Comparison of ENCODE assay signal across 17 cellular contexts in the genomic region with DNA sequence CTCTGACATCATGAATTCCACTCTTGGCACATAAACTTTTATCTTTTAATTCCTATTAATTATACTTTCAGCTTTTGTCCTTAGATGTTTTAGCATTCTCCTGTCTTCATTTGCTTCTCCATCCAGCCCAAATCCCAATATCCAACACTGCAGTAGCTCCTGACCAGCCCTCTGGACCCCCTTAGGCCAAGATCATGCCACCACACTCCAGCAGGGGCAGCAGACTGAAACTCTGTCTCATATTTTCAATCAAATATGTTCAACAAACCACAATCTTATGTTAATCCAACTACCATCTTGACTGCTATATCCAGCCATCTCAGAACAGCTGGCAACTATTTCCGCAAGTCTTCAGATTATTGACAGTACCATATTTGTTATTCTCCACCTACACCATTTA.
A peak's percentile ranks its signal among the peaks of the same experiment; 100 is the strongest.
DNase-seq lines count a peak whose midpoint lies in the region; ATAC-seq, FAIRE-seq and TF ChIP-seq lines count a peak whose summit lies in the region.
"Had no signal": no experiment of that assay in that cellular context is flagged by ENCODE, and none has a peak within 500 bp of the region (broad histone marks: within the 10 kb centered on the region; RNA-seq: fewer than 3 reads in every experiment).

No MANE protein-coding gene starts in this region.

- TF ChIP-seq POLR2A in HepG2 (IDR thresholded peaks at IDR 0.05; ENCODE audit: insufficient read depth in 1 of 2, low read depth in 2 of 2, low read length in 2 of 2), result no peak
- TF ChIP-seq POLR2A in right lobe of liver (IDR thresholded peaks at IDR 0.05), result no peak
- no peak for TF ChIP-seq POLR2A in H1 (IDR thresholded peaks at IDR 0.05; ENCODE audit: control extremely low read depth in 1 of 2, low read depth in 2 of 2, low read length in 2 of 2)

- TF ChIP-seq CTCF in HepG2 (CRISPR knock-in tag; IDR thresholded peaks at IDR 0.05) (no peak), right lobe of liver (IDR thresholded peaks at IDR 0.05) (no peak), OCI-LY7 (conservative IDR thresholded peaks at IDR 0.05; ENCODE audit: low read length) (0 out of 2 replicates have a peak, but pooled peaks have one; percentile 17), H1 (IDR thresholded peaks at IDR 0.05; ENCODE audit: control extremely low read depth in 1 of 3, insufficient read depth in 1 of 3, low read depth in 1 of 3, low read length in 3 of 3) (peak; percentile 29 to 50 (median 33); a peak in 3 of 4 replicates), type B pancreatic cell (conservative IDR thresholded peaks at IDR 0.05) (peak; percentile 44)

- no peaks in the 10 kb centered on the region for H3K79me1 ChIP-seq in H1 (ENCODE audit: low read depth, low read length)

- H3K4me3 ChIP-seq in HepG2 (replicated peaks in 1 of 3; ENCODE audit: insufficient read depth in 1 of 3, low read depth in 2 of 3, low read length in 3 of 3) (no peak overlapping the region), right lobe of liver (no peak overlapping the region), OCI-LY7 (ENCODE audit: low read depth, low read length, poor library complexity, severe bottlenecking) (no peak overlapping the region), H1 (ENCODE audit: extremely low read depth in 1 of 4, insufficient read depth in 2 of 4, low read depth in 3 of 4, low read length in 4 of 4) (no peak overlapping the region)
- H3K4me3 ChIP-seq: A549, K562 had no signal

- no peaks in the 10 kb centered on the region for H3K9me3 Mint-ChIP-seq in type B pancreatic cell

- intact Hi-C loops in HepG2 (cut with micrococcal nuclease; ENCODE audit: unreplicated experiment), result no loop called here
- intact Hi-C loops in right lobe of liver (cut with DNase I), result no loop called here
- intact Hi-C loops in OCI-LY7 (cut with micrococcal nuclease; ENCODE audit: unreplicated experiment), result no loop called here

- H3K56ac ChIP-seq in H1 (replicated peaks; ENCODE audit: insufficient read length, low read depth, low read length), result no peak overlapping the region

- no peak overlapping the region for H2BK12ac ChIP-seq in H1 (ENCODE audit: low read depth, low read length)

- no peak overlapping the region for H3K9ac ChIP-seq in HepG2 (ENCODE audit: insufficient read depth, low read depth, low read length)
- H3K9ac ChIP-seq in H1 (replicated peaks in 1 of 4; ENCODE audit: extremely low read depth in 1 of 4, low read depth in 3 of 4, low read length in 3 of 4), result no peak overlapping the region

- H2BK15ac ChIP-seq in H1 (ENCODE audit: low read length), result no peak overlapping the region

- H4K8ac ChIP-seq in H1 (ENCODE audit: extremely low read depth, insufficient read depth, low read length), result no peak overlapping the region

- BruUV-seq in HepG2 (replicated peaks; lab: Mats Ljungman, UMichigan) (no TSS peak), OCI-LY7 (replicated peaks; lab: Mats Ljungman, UMichigan) (no TSS peak)

- no peak overlapping the region for H2AK5ac ChIP-seq in H1 (ENCODE audit: low read depth, low read length)

- H3K23me2 ChIP-seq in H1 (ENCODE audit: low read depth, low read length), result no peaks in the 10 kb centered on the region

- H3K36me3 Mint-ChIP-seq in type B pancreatic cell, result no peaks in the 10 kb centered on the region
- H3K36me3 Mint-ChIP-seq: CD14-positive monocyte had no signal

- TF ChIP-seq EP300 in HepG2 (IDR thresholded peaks at IDR 0.05; ENCODE audit: low read depth in 2 of 2, low read length in 2 of 2) (no peak), HepG2 (CRISPR knock-in tag; IDR thresholded peaks at IDR 0.05; ENCODE audit: borderline replicate concordance) (no peak), H1 (IDR thresholded peaks at IDR 0.05; ENCODE audit: borderline replicate concordance in 1 of 2, low read depth in 2 of 2, low read length in 2 of 2) (no peak)

- DNase-seq in HepG2 (ENCODE audit: low spot score) (no peak), right lobe of liver (no peak), OCI-LY7 (ENCODE audit: low spot score) (no peak), H1 (ENCODE audit: low read depth in 1 of 2, low spot score in 2 of 2) (no peak), type B pancreatic cell (ENCODE audit: extremely low spot score, unreplicated experiment) (no peak), NCI-H1092 treated with DMSO at 0.1 percent for 48 hours (lab: John Stamatoyannopoulos, UW) (no peak), GM19239 (ENCODE audit: insufficient read length, low spot score) (no peak), NCI-H1417 (lab: John Stamatoyannopoulos, UW) (no peak)
- DNase-seq: COR-L47, DMS53, NCI-H2081 treated with DMSO at 0.1 percent for 48 hours, OCI-M1 had no signal

- ATAC-seq in HepG2 (peak; percentile 61; the same call in 2 of the 3 replicates), right lobe of liver (no peak)
- ATAC-seq: A549, HCT116, K562 had no signal

- H3K4ac ChIP-seq in H1 (replicated peaks; ENCODE audit: insufficient read length, low read depth, low read length), result no peak overlapping the region

- H3K4me2 ChIP-seq in HepG2 (ENCODE audit: low read depth, low read length) (no peak overlapping the region), OCI-LY7 (ENCODE audit: low read length) (no peak overlapping the region), H1 (ENCODE audit: insufficient read depth in 1 of 2, low read depth in 2 of 2, low read length in 2 of 2) (no peak overlapping the region)
- H3K4me2 ChIP-seq: A549 had no signal

- POLR2A ChIA-PET in HepG2 (lab: Yijun Ruan, JAX), result no interaction called here
- POLR2A ChIA-PET in OCI-LY7 (lab: Charles Lee), result no interaction called here
- POLR2A ChIA-PET in H1 (lab: Charles Lee; ENCODE audit: partially characterized antibody), result interaction anchor here (0.6 kb wide), 1 partner anchor 55 kb away, joined by 3 read pairs; no protein-coding TSS in a partner anchor

- CTCF ChIA-PET in HepG2 (lab: Yijun Ruan, JAX; ENCODE audit: low intra/inter-chr PET ratio, low total read pairs), result no interaction called here
- CTCF ChIA-PET in OCI-LY7 (lab: Charles Lee; ENCODE audit: unreplicated experiment), result no interaction called here
- CTCF ChIA-PET in H1 (lab: Charles Lee; ENCODE audit: partially characterized antibody), result interaction anchor here (0.6 to 2.0 kb wide), 11 partner anchors 9 to 513 kb away, joined by 3 to 13 read pairs (median 5); no protein-coding TSS in a partner anchor

- H2BK120ac ChIP-seq in H1 (replicated peaks; ENCODE audit: low read depth, low read length), result no peak overlapping the region

- no peak for FAIRE-seq in HepG2 (lab: Jason Lieb, UNC)
- FAIRE-seq in H1 (lab: Jason Lieb, UNC), result no peak
- FAIRE-seq in GM19239 (lab: Jason Lieb, UNC), result no peak
- FAIRE-seq: A549, K562 had no signal

- H3K27me3 ChIP-seq in HepG2 (ENCODE audit: control insufficient read depth in 1 of 2, insufficient read depth in 2 of 2, low read length in 2 of 2) (no peaks in the 10 kb centered on the region), right lobe of liver (no peaks in the 10 kb centered on the region), H1 (replicated peaks in 1 of 4; ENCODE audit: control insufficient read depth in 3 of 4, extremely low read depth in 1 of 4, insufficient read depth in 3 of 4, low read length in 3 of 4) (no peaks in the 10 kb centered on the region)

- H3K4me3 Mint-ChIP-seq in type B pancreatic cell, result no peak overlapping the region
- H3K4me3 Mint-ChIP-seq: CD14-positive monocyte had no signal

- H4K91ac ChIP-seq in H1 (replicated peaks; ENCODE audit: insufficient read length, low read length), result no peak overlapping the region

- 96% methylated on average over 1 of the region's 1 CpG for WGBS in HepG2 (ENCODE audit: low lambda C conversion rate)
- 88% methylated on average over 1 of the region's 1 CpG for WGBS in right lobe of liver (ENCODE audit: insufficient coverage, low coverage, low lambda C conversion rate, missing lambda C conversion rate)
- 88% methylated on average over 1 of the region's 1 CpG; no CpG with 5 or more reads in 1 of the 2 experiments for WGBS in H1 (ENCODE audit: extremely low coverage in 1 of 2, insufficient coverage in 1 of 2, insufficient read length in 1 of 2, insufficient replicate concordance in 2 of 2, low coverage in 1 of 2, low lambda C conversion rate in 2 of 2, missing lambda C conversion rate in 1 of 2), 2 experiments

- no peaks in the 10 kb centered on the region for H3K4me1 ChIP-seq in HepG2 (ENCODE audit: insufficient read depth, low read length)
- no peaks in the 10 kb centered on the region for H3K4me1 ChIP-seq in right lobe of liver
- H3K4me1 ChIP-seq in OCI-LY7 (ENCODE audit: insufficient read depth, low read length, poor library complexity, severe bottlenecking), result no peaks in the 10 kb centered on the region
- H3K4me1 ChIP-seq in H1 (replicated peaks in 1 of 4; ENCODE audit: control insufficient read depth in 3 of 4, insufficient read depth in 4 of 4, low read length in 3 of 4), result no peaks in the 10 kb centered on the region
- H3K4me1 ChIP-seq: A549 had no signal

- no peak overlapping the region for H3K14ac ChIP-seq in H1 (ENCODE audit: insufficient read length)

- TF ChIP-seq RAD21 in HepG2 (CRISPR knock-in tag; IDR thresholded peaks at IDR 0.05), result no peak
- no peak for TF ChIP-seq RAD21 in H1 (IDR thresholded peaks at IDR 0.05 in 1 of 2, conservative IDR thresholded peaks at IDR 0.05 in 1 of 2; ENCODE audit: low read depth in 2 of 2, low read length in 2 of 2)

- H3K9me2 ChIP-seq in OCI-LY7 (ENCODE audit: insufficient read depth, low read length), result no peaks in the 10 kb centered on the region

- H2BK5ac ChIP-seq in H1 (ENCODE audit: low read depth, low read length), result no peak overlapping the region

- no peak overlapping the region for H2BK20ac ChIP-seq in H1 (ENCODE audit: low read length)

- H3K27ac Mint-ChIP-seq in type B pancreatic cell, result no peak overlapping the region
- H3K27ac Mint-ChIP-seq: CD14-positive monocyte had no signal

- no peaks in the 10 kb centered on the region for H4K20me1 ChIP-seq in HepG2 (ENCODE audit: insufficient read depth, low read length)
- no peaks in the 10 kb centered on the region for H4K20me1 ChIP-seq in OCI-LY7 (ENCODE audit: insufficient read depth, low read length)
- H4K20me1 ChIP-seq in H1 (replicated peaks in 1 of 2; ENCODE audit: control insufficient read depth in 1 of 2, insufficient read depth in 2 of 2, low read length in 2 of 2), result no peaks in the 10 kb centered on the region

- H4K5ac ChIP-seq in H1 (ENCODE audit: insufficient read length, low read depth, low read length), result no peak overlapping the region

- H2AFZ ChIP-seq in HepG2 (ENCODE audit: low read length) (no peak overlapping the region), OCI-LY7 (ENCODE audit: low read length) (no peak overlapping the region), H1 (ENCODE audit: low read length) (no peak overlapping the region)

- H3K9me3 ChIP-seq in HepG2 (ENCODE audit: low read length) (no peaks in the 10 kb centered on the region), right lobe of liver (no peaks in the 10 kb centered on the region), OCI-LY7 (ENCODE audit: low read length) (no peaks in the 10 kb centered on the region), H1 (ENCODE audit: insufficient read depth in 2 of 2, low read depth in 1 of 2, low read length in 1 of 2) (no peaks in the 10 kb centered on the region)

- no peaks in the 10 kb centered on the region for H3K27me3 Mint-ChIP-seq in type B pancreatic cell

- no peaks in the 10 kb centered on the region for H3K4me1 Mint-ChIP-seq in type B pancreatic cell (ENCODE audit: unreplicated experiment)
- H3K4me1 Mint-ChIP-seq: CD14-positive monocyte had no signal

- in situ Hi-C loops in HepG2 (cut with HindIII; ENCODE audit: extremely low pct_ligation_motif_present, low pct_unique_long_range_greater_than_20kb), result no loop called here

- H3K36me3 ChIP-seq in HepG2 (replicated peaks in 1 of 2; ENCODE audit: control insufficient read depth in 1 of 2, insufficient read depth in 2 of 2, low read length in 2 of 2), result no peaks in the 10 kb centered on the region
- no peaks in the 10 kb centered on the region for H3K36me3 ChIP-seq in right lobe of liver
- H3K36me3 ChIP-seq in OCI-LY7 (ENCODE audit: insufficient read depth, low read length), result no peaks in the 10 kb centered on the region
- H3K36me3 ChIP-seq in H1 (ENCODE audit: control insufficient read depth in 2 of 4, insufficient read depth in 4 of 4, low read length in 3 of 4), result no peaks in the 10 kb centered on the region

- no peak overlapping the region for H3K23ac ChIP-seq in H1 (ENCODE audit: insufficient read length)

- no peak overlapping the region for H3K27ac ChIP-seq in HepG2 (ENCODE audit: extremely low read length, insufficient read depth, low read length)
- H3K27ac ChIP-seq in right lobe of liver, result no peak overlapping the region
- H3K27ac ChIP-seq in OCI-LY7 (ENCODE audit: low read depth, low read length, poor library complexity, severe bottlenecking), result no peak overlapping the region
- no peak overlapping the region for H3K27ac ChIP-seq in H1 (ENCODE audit: low read depth, low read length)
- H3K27ac ChIP-seq: A549, RWPE1 had no signal

- no peak overlapping the region for H3K18ac ChIP-seq in H1 (ENCODE audit: extremely low read depth, low read length)

- H3K79me2 ChIP-seq in HepG2 (ENCODE audit: insufficient read depth, low read length) (no peaks in the 10 kb centered on the region), OCI-LY7 (ENCODE audit: insufficient read depth, low read depth, low read length) (no peaks in the 10 kb centered on the region), H1 (ENCODE audit: control insufficient read depth in 1 of 2, insufficient read depth in 2 of 2, low read length in 2 of 2) (no peaks in the 10 kb centered on the region)

Comparison
In these comparisons a context has a peak if more than half of its experiments do, and no peak if none do; other contexts are left out.
1. CTCF ChIP-seq: peak in OCI-LY7 (single experiment), H1 (3 of 3) and type B pancreatic cell (single experiment); none in HepG2 (single experiment) and right lobe of liver (0 of 4).
2. Of the 41 proteins assayed by ChIP-seq in both HepG2 and H1: peak only in HepG2: none; only in H1: CTCF; in both: none; in neither: 40.